In the genomic region with DNA sequence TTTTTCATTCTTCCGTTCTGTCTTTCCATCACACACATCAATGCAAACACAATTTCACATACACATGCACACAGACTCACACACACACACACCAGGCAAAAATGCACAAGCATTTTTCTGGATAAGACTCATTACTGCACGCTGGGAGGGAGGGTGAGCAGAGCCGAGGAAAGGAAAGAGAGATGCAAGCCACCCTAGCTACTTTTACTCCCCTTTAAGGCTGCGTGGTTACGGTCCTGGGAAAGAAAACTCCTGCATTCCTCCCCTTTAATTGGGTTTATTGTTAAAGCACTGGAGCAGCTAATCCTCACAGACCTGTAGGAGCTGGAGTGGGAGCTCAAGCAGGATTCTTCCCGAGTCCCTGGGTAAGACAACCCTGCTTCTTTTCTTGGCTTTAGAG, we compare ENCODE assay signal across 1 cellular context.
TF ChIP-seq lines count a peak whose summit lies in the region.

A gene (plus strand): TSS at position 307 of the 400 bp plus-strand sequence. CDS start 11,270 bp downstream, outside the sequence.

TF ChIP-seq in K562, 482 proteins besides CTCF, POLR2A, EP300 and RAD21 (continued from another document):
- peak; percentile 17; the same call in 1 of the 2 replicates for TF ChIP-seq RFX1 (IDR thresholded peaks at IDR 0.05)
- no peak for TF ChIP-seq ARHGAP35 (IDR thresholded peaks at IDR 0.05; ENCODE audit: partially characterized antibody)
